ENCODE assay signal across 8 cellular contexts in the genomic region with DNA sequence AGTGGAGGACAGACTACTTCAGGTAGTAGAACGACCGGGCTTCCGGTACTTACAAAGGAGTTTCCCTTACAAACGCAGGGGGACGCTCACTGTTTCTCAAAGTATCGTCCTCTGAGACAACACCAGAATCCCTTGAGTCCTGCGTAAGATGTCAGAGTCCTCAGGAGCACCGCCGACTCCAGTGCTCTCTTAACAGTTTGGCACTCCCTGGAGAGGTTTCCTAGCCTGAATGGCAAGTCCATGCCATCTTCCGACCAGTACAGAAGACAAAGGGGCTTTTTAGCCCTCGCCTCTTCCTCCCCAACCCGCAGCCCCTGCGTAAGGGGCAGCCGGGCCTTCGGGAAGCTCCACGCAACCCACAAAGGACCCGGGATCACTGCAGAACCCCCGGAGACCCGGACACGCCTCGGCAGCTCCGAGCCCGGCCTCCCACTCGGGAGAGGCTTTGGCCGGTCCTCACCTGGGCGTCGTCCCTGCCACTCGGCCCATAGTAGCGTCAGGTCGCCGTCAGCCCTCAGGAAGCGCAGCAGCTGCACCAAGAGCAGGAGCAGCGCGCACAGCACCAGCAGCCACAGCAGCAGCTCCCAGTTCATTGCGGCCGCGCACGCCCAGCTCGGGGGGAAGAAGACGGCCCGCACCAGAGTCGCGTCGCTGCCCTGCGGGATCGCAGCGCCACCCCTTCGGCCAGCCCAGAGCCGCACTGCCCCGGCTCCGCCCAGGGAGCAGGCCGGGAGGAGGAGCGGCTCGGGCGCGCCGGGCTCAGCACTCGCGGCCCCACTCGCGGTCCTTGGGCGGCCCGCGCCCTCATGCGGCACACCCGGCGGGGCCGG. TPM values are rescaled to one million over a fixed set of nuclear protein-coding genes. Genes with fewer than 3 reads are reported as not detected.
A peak's percentile ranks its signal among the peaks of the same experiment; 100 is the strongest.
DNase-seq lines count a peak whose midpoint lies in the region; ATAC-seq and TF ChIP-seq lines count a peak whose summit lies in the region.

A gene with protein sequence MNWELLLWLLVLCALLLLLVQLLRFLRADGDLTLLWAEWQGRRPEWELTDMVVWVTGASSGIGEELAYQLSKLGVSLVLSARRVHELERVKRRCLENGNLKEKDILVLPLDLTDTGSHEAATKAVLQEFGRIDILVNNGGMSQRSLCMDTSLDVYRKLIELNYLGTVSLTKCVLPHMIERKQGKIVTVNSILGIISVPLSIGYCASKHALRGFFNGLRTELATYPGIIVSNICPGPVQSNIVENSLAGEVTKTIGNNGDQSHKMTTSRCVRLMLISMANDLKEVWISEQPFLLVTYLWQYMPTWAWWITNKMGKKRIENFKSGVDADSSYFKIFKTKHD (minus strand): TSS at position 682 of the 830 bp plus-strand sequence. CDS start 89 bp downstream, at position 593.

- TF ChIP-seq CTCF in AG09309 (IDR thresholded peaks at IDR 0.05; ENCODE audit: control insufficient read depth, insufficient read depth, low read depth, low read length, missing control alignments) (peak; percentile 49), coronary artery (IDR thresholded peaks at IDR 0.05) (no peak), left lung (IDR thresholded peaks at IDR 0.05) (peak in 1 of 2 donors; percentile 63)

- intact Hi-C loops in left lung (cut with DNase I), result loop anchor here in 1 of 2 donors (10.0 kb wide), 1 partner anchor 80 kb away; no protein-coding TSS in a partner anchor

- H3K27ac ChIP-seq in coronary artery, result peak within 1 kb of the TSS; percentile 91 to 92
- H3K27ac ChIP-seq in left lung, result peak within 1 kb of the TSS; percentile 91 to 95

- ATAC-seq in GM18867 (IDR thresholded peaks at IDR 0.05; ENCODE audit: unreplicated experiment) (peak; percentile 91), HG03097 (IDR thresholded peaks at IDR 0.05; ENCODE audit: low FRiP score, unreplicated experiment) (peak; percentile 88), left lung (peak; percentile 99)

- DNase-seq in AG09309 (ENCODE audit: low read depth) (peak; percentile 21), NCI-H345 treated with DMSO at 0.1 percent for 48 hours (lab: John Stamatoyannopoulos, UW; ENCODE audit: unreplicated experiment) (peak; percentile 72), coronary artery (ENCODE audit: low spot score) (peak; percentile 89), left lung (peak; percentile 90 to 100)
- DNase-seq in activated CD4-positive, alpha-beta T cell treated with anti-CD3 and anti-CD28 coated beads for 4 hours, result peak; percentile 51 to 60
- DNase-seq in stimulated activated CD4-positive, alpha-beta T cell treated with anti-CD3 and anti-CD28 coated beads, Interleukin-2, amount 100 ng/mL, for 4 hours (ENCODE audit: low read depth), result peak; percentile 45

- peaks cover 0 to 39% of the 10 kb centered on the region in 2 donors for H3K4me1 ChIP-seq in left lung

- no peaks in the 10 kb centered on the region for H3K27me3 ChIP-seq in left lung

- no peaks in the 10 kb centered on the region for H3K9me3 ChIP-seq in left lung

- H3K4me3 ChIP-seq in AG09309 (ENCODE audit: control insufficient read depth, low read depth, low read length), result peak within 1 kb of the TSS; percentile 98
- H3K4me3 ChIP-seq in coronary artery, result peak within 1 kb of the TSS; percentile 86
- peak within 1 kb of the TSS; percentile 67 to 86 for H3K4me3 ChIP-seq in left lung

- no peaks in the 10 kb centered on the region for H3K36me3 ChIP-seq in left lung

RNA-seq across cellular contexts. Expression of the gene that starts here (rescaled TPM):
- total RNA-seq in left lung, result 100 to 1,000 TPM in 1 of 2 donors, 10 to 100 TPM in 1; 82.3 to 122 TPM

Comparison
In these comparisons a context has a peak if more than half of its experiments do, and no peak if none do; other contexts are left out.
1. Peak in every context shown above with its lines: DNase-seq, ATAC-seq, H3K4me3 ChIP-seq and H3K27ac ChIP-seq.
2. DNase-seq: peak in every context shown above with its lines; median percentile 95 in left lung; 89 in coronary artery; 72 in NCI-H345 treated with DMSO at 0.1 percent for 48 hours; 56 in activated CD4-positive, alpha-beta T cell treated with anti-CD3 and anti-CD28 coated beads for 4 hours; 45 in stimulated activated CD4-positive, alpha-beta T cell treated with anti-CD3 and anti-CD28 coated beads, Interleukin-2, amount 100 ng/mL, for 4 hours; 21 in AG09309.